ENCODE assay signal across 16 cellular contexts in the genomic region with DNA sequence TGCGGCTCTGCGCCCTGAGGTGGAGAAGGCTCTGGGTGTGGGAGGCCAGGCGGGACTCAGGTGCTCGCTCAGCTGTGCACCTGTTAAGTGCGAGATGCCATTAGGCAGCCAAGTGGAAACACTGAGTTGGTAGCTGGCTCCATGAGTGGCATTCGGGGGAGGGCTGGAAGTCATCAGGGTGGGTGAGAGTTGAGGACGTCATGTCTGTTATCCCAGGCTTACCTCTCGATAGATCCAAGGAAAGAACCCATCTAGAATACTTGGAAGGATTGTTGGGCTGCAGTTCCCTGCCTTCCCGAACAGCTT. TPM values are rescaled to one million over a fixed set of nuclear protein-coding genes. Genes with fewer than 3 reads are reported as not detected.
A peak's percentile ranks its signal among the peaks of the same experiment; 100 is the strongest.
DNase-seq lines count a peak whose midpoint lies in the region; TF ChIP-seq lines count a peak whose summit lies in the region.
"Had no signal": no experiment of that assay in that cellular context is flagged by ENCODE, and none has a peak within 500 bp of the region (broad histone marks: within the 10 kb centered on the region; RNA-seq: fewer than 3 reads in every experiment).

No MANE protein-coding gene starts in this region.

- H3K4me1 Mint-ChIP-seq in neural crest cell: no peaks in the 10 kb centered on the region
- H3K4me1 Mint-ChIP-seq: CD14-positive monocyte had no signal

- no peak overlapping the region for H3K4me3 Mint-ChIP-seq in neural crest cell
- H3K4me3 Mint-ChIP-seq: CD14-positive monocyte, IgD-negative memory B cell had no signal

- H3K9me3 Mint-ChIP-seq in neural crest cell: no peaks in the 10 kb centered on the region
- H3K9me3 Mint-ChIP-seq: CD14-positive monocyte, IgD-negative memory B cell had no signal

- no peaks in the 10 kb centered on the region for H3K36me3 Mint-ChIP-seq in neural crest cell (ENCODE audit: low read depth)

- H3K27me3 Mint-ChIP-seq in neural crest cell (ENCODE audit: low read depth): no peaks in the 10 kb centered on the region

- H3K27ac Mint-ChIP-seq in neural crest cell (ENCODE audit: unreplicated experiment): peak overlapping the region; percentile 16
- H3K27ac Mint-ChIP-seq: CD14-positive monocyte, IgD-negative memory B cell had no signal

- DNase-seq in Caki2 (ENCODE audit: low read depth) (peak; percentile 66), NCI-H2171 (lab: John Stamatoyannopoulos, UW) (peak; percentile 36), glomerular visceral epithelial cell (ENCODE audit: extremely low spot score) (peak; percentile 47), neural crest cell (ENCODE audit: low read depth, low spot score) (no peak), SKM-1 (lab: John Stamatoyannopoulos, UW; ENCODE audit: unreplicated experiment) (no peak), NCI-H1436 treated with DMSO at 0.1 percent for 48 hours (lab: John Stamatoyannopoulos, UW) (no peak), activated gamma-delta T cell (lab: John Stamatoyannopoulos, UW) (no peak)
- DNase-seq: COR-L47, GM23248, NCI-H146, NCI-H510A, Peyer's patch, SHP77 treated with DMSO at 0.1 percent for 48 hours had no signal

- in situ Hi-C loops in Caki2 (cut with HindIII; ENCODE audit: low pct_unique_long_range_greater_than_20kb, low sequenced_read_pairs): no loop called here

- TF ChIP-seq CTCF in neural crest cell (conservative IDR thresholded peaks at IDR 0.05): no peak

RNA-seq across cellular contexts. Expression of gene TAF8, which starts 41.3 kb away (rescaled TPM):
- 20.3 and 28.0 TPM in 2 replicates for total RNA-seq in Caki2 (2014; rRNA removed; shearing (Covaris generic); ENCODE audit: low replicate concordance)
- 28.9 and 31.2 TPM in 2 replicates for total RNA-seq in neural crest cell

RNA-seq across cellular contexts. Expression of gene C6orf132, which starts 50.7 kb away (rescaled TPM):
- total RNA-seq in Caki2 (2014; rRNA removed; shearing (Covaris generic); ENCODE audit: low replicate concordance): 1.6 and 7.2 TPM in 2 replicates
- total RNA-seq in neural crest cell: 0.14 and 0.26 TPM in 2 replicates
- total RNA-seq: G401 had no signal

Comparison
In these comparisons a context has a peak if more than half of its experiments do, and no peak if none do; other contexts are left out.
1. DNase-seq: peak in Caki2 (single experiment), NCI-H2171 (single experiment) and glomerular visceral epithelial cell (single experiment); none in neural crest cell (single experiment), SKM-1 (single experiment), NCI-H1436 treated with DMSO at 0.1 percent for 48 hours (single experiment) and activated gamma-delta T cell (single experiment).